In genomic region chr3:128123231-128123537, GRCh38 we compare ENCODE assay signal across 1 cellular context.
TF ChIP-seq lines count a peak whose summit lies in the region.

No MANE protein-coding gene starts in this region.

TF ChIP-seq in GM12878, 131 proteins besides CTCF, POLR2A, EP300 and RAD21 (continued from another document):
- TF ChIP-seq HSF1 (IDR thresholded peaks at IDR 0.05; ENCODE audit: low read depth, low read length): no peak
- TF ChIP-seq BHLHE40 (IDR thresholded peaks at IDR 0.05; ENCODE audit: borderline replicate concordance in 1 of 2, low read depth in 2 of 2, low read length in 1 of 2): no peak
- TF ChIP-seq RELA (IDR thresholded peaks at IDR 0.05; ENCODE audit: borderline replicate concordance, partially characterized antibody): no peak
- TF ChIP-seq RELB (IDR thresholded peaks at IDR 0.05; ENCODE audit: low read depth): no peak
- TF ChIP-seq KLF5 (IDR thresholded peaks at IDR 0.05; ENCODE audit: partially characterized antibody): no peak
- TF ChIP-seq IKZF1 (conservative IDR thresholded peaks at IDR 0.05): no peak
- TF ChIP-seq JUNB (IDR thresholded peaks at IDR 0.05): no peak
- no peak for TF ChIP-seq ZNF207 (IDR thresholded peaks at IDR 0.05; ENCODE audit: borderline replicate concordance)
- no peak for TF ChIP-seq POLR2AphosphoS5 (IDR thresholded peaks at IDR 0.05; ENCODE audit: low read length)
- no peak for TF ChIP-seq RCOR1 (conservative IDR thresholded peaks at IDR 0.05; ENCODE audit: low read depth, low read length)
- no peak for TF ChIP-seq SMARCA5 (IDR thresholded peaks at IDR 0.05)
- no peak for TF ChIP-seq ETV6 (conservative IDR thresholded peaks at IDR 0.05 in 1 of 2, IDR thresholded peaks at IDR 0.05 in 1 of 2; ENCODE audit: borderline replicate concordance in 1 of 2, low read depth in 1 of 2)
- TF ChIP-seq NBN (IDR thresholded peaks at IDR 0.05): no peak
- TF ChIP-seq ESRRA (IDR thresholded peaks at IDR 0.05; ENCODE audit: low read length): no peak
- no peak for TF ChIP-seq ZNF274 (IDR thresholded peaks at IDR 0.05; ENCODE audit: insufficient read depth, insufficient read length)
